21 cellular contexts compared by ENCODE assay signal in genomic region chr18:70074091-70074490, GRCh38.
"Had no signal": no experiment of that assay in that cellular context is flagged by ENCODE, and none has a peak within 500 bp of the region (broad histone marks: within the 10 kb centered on the region; RNA-seq: fewer than 3 reads in every experiment).

No MANE protein-coding gene starts in this region.

- H3K27me3 ChIP-seq: body of pancreas, heart right ventricle, neural progenitor cell, right atrium auricular region, suprapubic skin, transverse colon, uterus had no signal

- H3K9ac ChIP-seq: neural progenitor cell had no signal

- H3K9me3 ChIP-seq: body of pancreas, heart right ventricle, mucosa of descending colon, right atrium auricular region, suprapubic skin, transverse colon, uterus had no signal

- H2AFZ ChIP-seq: neural progenitor cell had no signal

- H3K4me2 ChIP-seq: neural progenitor cell had no signal

- H3K4me1 ChIP-seq: body of pancreas, heart right ventricle, neural progenitor cell, right atrium auricular region, suprapubic skin, transverse colon, uterus had no signal

- H3K27ac ChIP-seq: body of pancreas, epithelial cell of prostate, heart right ventricle, neural progenitor cell, right atrium auricular region, skin epidermis, suprapubic skin, transverse colon, uterus, WERI-Rb-1 had no signal

- ATAC-seq: activated naive CD4-positive, alpha-beta T cell treated with anti-CD3 and anti-CD28 coated beads, Interleukin-2, amount 50 U/mL, for 72 hours; body of pancreas; heart right ventricle; left ventricle myocardium superior had no signal

- DNase-seq: activated CD4-positive, alpha-beta T cell treated with anti-CD3 and anti-CD28 coated beads for 1 hour; activated CD4-positive, alpha-beta T cell treated with anti-CD3 and anti-CD28 coated beads, Interleukin-2, amount 50 U/mL, for 4 hours; activated gamma-delta T cell treated with Interleukin-2 at 50 U/mL for 16 hours; body of pancreas; heart right ventricle; immature natural killer cell; left ventricle myocardium superior; naive B cell; stimulated activated CD4-positive, alpha-beta T cell treated with anti-CD3 and anti-CD28 coated beads, Interleukin-15, amount 100 ng/mL, for 24 hours; stimulated activated CD4-positive, alpha-beta T cell treated with anti-CD3 and anti-CD28 coated beads, Interleukin-2, amount 100 ng/mL, for 48 hours; T-helper 2 cell; transverse colon; uterus; WERI-Rb-1 had no signal

- H3K4me3 ChIP-seq: body of pancreas, heart right ventricle, mucosa of descending colon, neural progenitor cell, right atrium auricular region, skin epidermis, suprapubic skin, transverse colon, uterus had no signal

- H3K36me3 ChIP-seq: neural progenitor cell, right atrium auricular region, suprapubic skin, transverse colon, uterus had no signal
